13 cellular contexts compared by ENCODE assay signal in the genomic region with DNA sequence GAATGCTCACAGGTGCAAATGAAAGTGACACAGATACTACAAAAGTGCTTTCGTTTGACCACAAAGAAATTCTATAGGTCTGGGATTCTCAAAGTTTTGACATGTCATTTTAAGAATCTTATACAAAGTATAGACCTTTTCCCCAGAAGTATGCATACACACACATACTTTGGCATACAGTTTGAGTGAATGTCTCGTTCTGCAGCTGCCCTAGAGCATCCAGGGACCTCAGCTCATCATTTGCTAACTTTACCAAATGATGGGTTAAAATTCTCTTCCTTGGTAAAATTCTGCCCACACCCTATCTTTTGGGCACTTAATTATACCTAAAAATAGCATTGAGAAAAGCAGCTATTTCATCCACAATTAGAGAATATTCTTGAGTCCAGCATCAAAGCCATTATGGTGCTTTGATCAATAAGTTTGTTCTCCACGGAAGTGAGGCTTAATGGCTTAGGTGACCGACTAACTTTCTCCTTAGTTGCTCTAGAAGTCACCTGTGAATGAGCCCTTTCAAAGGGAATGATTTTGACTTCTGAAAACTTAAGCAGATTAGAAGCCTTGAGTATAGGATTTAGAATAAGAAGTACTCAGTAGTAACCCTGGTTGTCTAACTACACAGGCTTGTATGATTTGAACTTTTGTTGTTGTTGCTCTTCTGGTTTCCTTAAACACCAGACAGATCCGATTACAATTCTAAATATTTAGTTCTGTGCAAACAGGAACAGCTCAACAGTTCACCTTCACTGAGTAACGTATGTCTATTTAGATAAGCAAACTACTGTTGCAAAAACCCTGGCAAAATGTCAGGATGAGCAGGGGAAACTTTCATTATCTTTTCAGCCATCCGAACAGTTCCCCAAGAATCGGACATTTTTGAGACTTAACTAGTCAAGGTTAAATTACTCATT.
A peak's percentile ranks its signal among the peaks of the same experiment; 100 is the strongest.
DNase-seq lines count a peak whose midpoint lies in the region; ATAC-seq, FAIRE-seq and TF ChIP-seq lines count a peak whose summit lies in the region.
"Had no signal": no experiment of that assay in that cellular context is flagged by ENCODE, and none has a peak within 500 bp of the region (broad histone marks: within the 10 kb centered on the region; RNA-seq: fewer than 3 reads in every experiment).

No MANE protein-coding gene starts in this region.

- peak; percentile 90 for FAIRE-seq in HepG2 (lab: Jason Lieb, UNC)

- POLR2A ChIA-PET in HepG2 (lab: Yijun Ruan, JAX): interaction anchor here (1.2 to 1.4 kb wide), 2 partner anchors 69 to 71 kb away, joined by 3 to 6 read pairs; partner anchors contain the start of gene CNNM2

- peak overlapping the region in 4 of 5 donors; percentile 8 to 77 (median 66) for H3K27ac ChIP-seq in adrenal gland
- peak overlapping the region; percentile 92 for H3K27ac ChIP-seq in HepG2 (ENCODE audit: extremely low read length, insufficient read depth, low read length)
- H3K27ac ChIP-seq: lower lobe of right lung, prostate gland had no signal

- ATAC-seq in HepG2: peak; percentile 97
- ATAC-seq in esophagus mucosa: no peak
- ATAC-seq in omental fat pad (ENCODE audit: low FRiP score): no peak
- ATAC-seq in GM19395 (IDR thresholded peaks at IDR 0.05; ENCODE audit: unreplicated experiment): no peak
- ATAC-seq: activated T-cell treated with anti-CD3 and anti-CD28 coated beads, Interleukin-2, amount 50 U/mL, for 4 hours; lower lobe of right lung had no signal

- no peak for TF ChIP-seq CTCF in adrenal gland (IDR thresholded peaks at IDR 0.05)
- no peak for TF ChIP-seq CTCF in HepG2 (CRISPR knock-in tag; IDR thresholded peaks at IDR 0.05)
- no peak for TF ChIP-seq CTCF in omental fat pad (IDR thresholded peaks at IDR 0.05)

- peaks cover 13 to 33% of the 10 kb centered on the region in 2 donors for H3K4me1 ChIP-seq in adrenal gland (replicated peaks in 1 of 2)
- peaks cover 92% of the 10 kb centered on the region for H3K4me1 ChIP-seq in HepG2 (ENCODE audit: insufficient read depth, low read length)
- H3K4me1 ChIP-seq: lower lobe of right lung, prostate gland had no signal

- H3K4me3 ChIP-seq in adrenal gland (peak overlapping the region in 1 of 4 donors; percentile 22), HepG2 (replicated peaks in 1 of 3; ENCODE audit: insufficient read depth in 1 of 3, low read depth in 2 of 3, low read length in 3 of 3) (peak overlapping the region; percentile 2 to 55 (median 38); a peak in 3 of 6 replicates)
- H3K4me3 ChIP-seq: lower lobe of right lung, prostate gland had no signal

- H2AFZ ChIP-seq in HepG2 (ENCODE audit: low read length): no peak overlapping the region

- peaks cover 19% of the 10 kb centered on the region for H3K79me2 ChIP-seq in HepG2 (ENCODE audit: insufficient read depth, low read length)

- peak overlapping the region; percentile 67 for H3K9ac ChIP-seq in HepG2 (ENCODE audit: insufficient read depth, low read depth, low read length)

- no peaks in the 10 kb centered on the region for H4K20me1 ChIP-seq in HepG2 (ENCODE audit: insufficient read depth, low read length)

- no peaks in the 10 kb centered on the region for H3K27me3 ChIP-seq in adrenal gland
- H3K27me3 ChIP-seq in HepG2 (ENCODE audit: control insufficient read depth in 1 of 2, insufficient read depth in 2 of 2, low read length in 2 of 2): no peaks in the 10 kb centered on the region

- WGBS in adrenal gland, 4 donors: 35 to 45% (median 41%) methylated on average over 8 of the region's 8 CpGs
- WGBS in HepG2 (ENCODE audit: low lambda C conversion rate): 11% methylated on average over 8 of the region's 8 CpGs

- TF ChIP-seq EP300 in HepG2 (IDR thresholded peaks at IDR 0.05; ENCODE audit: low read depth in 2 of 2, low read length in 2 of 2): peak in 1 of 2 experiments; percentile 91; a peak in 2 of 4 replicates
- peak; percentile 67; the same call in 1 of the 2 replicates for TF ChIP-seq EP300 in HepG2 (CRISPR knock-in tag; IDR thresholded peaks at IDR 0.05; ENCODE audit: borderline replicate concordance)

- DNase-seq in DMS153 (lab: John Stamatoyannopoulos, UW) (peak; percentile 51), LHCN-M2 (ENCODE audit: low read depth) (peak; percentile 14), adrenal gland (peak in 5 of 7 donors; percentile 53 to 76 (median 70)), HepG2 (ENCODE audit: low spot score) (peak; percentile 97), omental fat pad (ENCODE audit: low spot score) (no peak)
- no peak for DNase-seq in stimulated activated CD8-positive, alpha-beta memory T cell treated with anti-CD3 and anti-CD28 coated beads, Interleukin-4, amount 100 ng/mL, for 48 hours
- DNase-seq: activated T-cell treated with anti-CD3 and anti-CD28 coated beads, Interleukin-2, amount 50 U/mL, for 4 hours; central memory CD4-positive, alpha-beta T cell; lower lobe of right lung; NCI-H146 had no signal

- TF ChIP-seq RAD21 in HepG2 (CRISPR knock-in tag; IDR thresholded peaks at IDR 0.05): no peak

- H3K9me3 ChIP-seq in adrenal gland (replicated peaks in 1 of 3) (no peaks in the 10 kb centered on the region), HepG2 (ENCODE audit: low read length) (no peaks in the 10 kb centered on the region)
- H3K9me3 ChIP-seq: lower lobe of right lung, prostate gland had no signal

- peak overlapping the region; percentile 70 for H3K4me2 ChIP-seq in HepG2 (ENCODE audit: low read depth, low read length)

- in situ Hi-C loops in HepG2 (cut with HindIII; ENCODE audit: extremely low pct_ligation_motif_present, low pct_unique_long_range_greater_than_20kb): no loop called here

- H3K36me3 ChIP-seq in adrenal gland (replicated peaks in 1 of 2): no peaks in the 10 kb centered on the region
- H3K36me3 ChIP-seq in HepG2 (replicated peaks in 1 of 2; ENCODE audit: control insufficient read depth in 1 of 2, insufficient read depth in 2 of 2, low read length in 2 of 2): no peaks in the 10 kb centered on the region
- H3K36me3 ChIP-seq: lower lobe of right lung, prostate gland had no signal

- intact Hi-C loops in adrenal gland (cut with DNase I) (no loop called here), HepG2 (cut with micrococcal nuclease; ENCODE audit: unreplicated experiment) (loop anchor here (5.0 kb wide), 2 partner anchors 64 to 66 kb away; no protein-coding TSS in a partner anchor)

- TF ChIP-seq POLR2A in adrenal gland (IDR thresholded peaks at IDR 0.05) (no peak), HepG2 (IDR thresholded peaks at IDR 0.05; ENCODE audit: insufficient read depth in 1 of 2, low read depth in 2 of 2, low read length in 2 of 2) (no peak)

- BruUV-seq in HepG2 (replicated peaks; lab: Mats Ljungman, UMichigan): no TSS peak

- CTCF ChIA-PET in HepG2 (lab: Yijun Ruan, JAX; ENCODE audit: low intra/inter-chr PET ratio, low total read pairs): no interaction called here

TF ChIP-seq in HepG2, 621 proteins besides CTCF, POLR2A, EP300 and RAD21 (continues in another document):
- no peak for TF ChIP-seq CSRNP2 (CRISPR knock-in tag; conservative IDR thresholded peaks at IDR 0.05; ENCODE audit: low read depth)
- TF ChIP-seq ZSCAN31 (CRISPR knock-in tag; IDR thresholded peaks at IDR 0.05; ENCODE audit: low read depth): no peak
- no peak for TF ChIP-seq XBP1 (CRISPR knock-in tag; IDR thresholded peaks at IDR 0.05)
- no peak for TF ChIP-seq ZNF234 (CRISPR knock-in tag; conservative IDR thresholded peaks at IDR 0.05)
- TF ChIP-seq SP1 (IDR thresholded peaks at IDR 0.05): no peak
- TF ChIP-seq SP1 (CRISPR knock-in tag; IDR thresholded peaks at IDR 0.05): no peak
- TF ChIP-seq NR1H2 (CRISPR knock-in tag; IDR thresholded peaks at IDR 0.05; ENCODE audit: borderline replicate concordance, low read depth): no peak
- no peak for TF ChIP-seq CBX5 (CRISPR knock-in tag; IDR thresholded peaks at IDR 0.05; ENCODE audit: borderline replicate concordance)
- TF ChIP-seq SNRNP70 (IDR thresholded peaks at IDR 0.05; ENCODE audit: low read depth, low read length): no peak
- TF ChIP-seq NFKBIZ (CRISPR knock-in tag; IDR thresholded peaks at IDR 0.05): 0 out of 2 replicates have a peak, but pooled peaks have one; percentile 53
- no peak for TF ChIP-seq DNMT1 (CRISPR knock-in tag; IDR thresholded peaks at IDR 0.05)

Comparison
In these comparisons a context has a peak if more than half of its experiments do, and no peak if none do; other contexts are left out.
1. DNase-seq: peak in DMS153 (single experiment), LHCN-M2 (single experiment), adrenal gland (5 of 7) and HepG2 (single experiment); none in omental fat pad (single experiment) and stimulated activated CD8-positive, alpha-beta memory T cell treated with anti-CD3 and anti-CD28 coated beads, Interleukin-4, amount 100 ng/mL, for 48 hours (single experiment).